In genomic region chr17:9728564-9728963, GRCh38 we compare ENCODE assay signal across 19 cellular contexts.
"Had no signal": no experiment of that assay in that cellular context is flagged by ENCODE, and none has a peak within 500 bp of the region (broad histone marks: within the 10 kb centered on the region; RNA-seq: fewer than 3 reads in every experiment).

No MANE protein-coding gene starts in this region.

- H3K36me3 Mint-ChIP-seq: immature natural killer cell; naive thymus-derived CD4-positive, alpha-beta T cell had no signal

- H3K27me3 ChIP-seq: pancreas, thyroid gland, vagina had no signal

- H3K36me3 ChIP-seq: heart right ventricle, pancreas, thyroid gland, vagina had no signal

- H3K4me1 Mint-ChIP-seq: immature natural killer cell had no signal

- DNase-seq: cortex of kidney; esophagus squamous epithelium; glutamatergic neuron; heart right ventricle; islet precursor cell; occipital lobe; stimulated activated CD4-positive, alpha-beta T cell treated with anti-CD3 and anti-CD28 coated beads, Interleukin-12 subunit alpha, Interleukin-12 subunit beta, amount 100 ng/mL, for 4 hours; stimulated activated CD4-positive, alpha-beta T cell treated with anti-CD3 and anti-CD28 coated beads, Interleukin-4, amount 100 ng/mL, for 1 hour; stimulated activated CD8-positive, alpha-beta memory T cell treated with anti-CD3 and anti-CD28 coated beads, Interleukin-4, amount 100 ng/mL, for 48 hours; stimulated activated naive CD4-positive, alpha-beta T cell treated with Interleukin-2 at 50 U/mL for 16 hours; stomach had no signal

- H3K4me1 ChIP-seq: heart right ventricle, pancreas, stomach, thyroid gland, vagina had no signal

- H3K9me3 Mint-ChIP-seq: effector memory CD8-positive, alpha-beta T cell had no signal

- H3K4me3 Mint-ChIP-seq: effector memory CD8-positive, alpha-beta T cell; immature natural killer cell; naive thymus-derived CD4-positive, alpha-beta T cell; nephron had no signal

- H3K4me3 ChIP-seq: esophagus squamous epithelium, heart right ventricle, pancreas, smooth muscle cell, stomach, thyroid gland, vagina had no signal

- H3K9me3 ChIP-seq: esophagus squamous epithelium, heart right ventricle, pancreas, thyroid gland, vagina had no signal

- ATAC-seq: effector memory CD8-positive, alpha-beta T cell had no signal

- H3K27ac Mint-ChIP-seq: effector memory CD8-positive, alpha-beta T cell; immature natural killer cell; naive thymus-derived CD4-positive, alpha-beta T cell; nephron had no signal

- H3K27ac ChIP-seq: heart right ventricle, pancreas, stomach, thyroid gland, vagina had no signal

- H3K4me2 ChIP-seq: smooth muscle cell had no signal
